Comparison of ENCODE assay signal across 1 cellular context in the genomic region with DNA sequence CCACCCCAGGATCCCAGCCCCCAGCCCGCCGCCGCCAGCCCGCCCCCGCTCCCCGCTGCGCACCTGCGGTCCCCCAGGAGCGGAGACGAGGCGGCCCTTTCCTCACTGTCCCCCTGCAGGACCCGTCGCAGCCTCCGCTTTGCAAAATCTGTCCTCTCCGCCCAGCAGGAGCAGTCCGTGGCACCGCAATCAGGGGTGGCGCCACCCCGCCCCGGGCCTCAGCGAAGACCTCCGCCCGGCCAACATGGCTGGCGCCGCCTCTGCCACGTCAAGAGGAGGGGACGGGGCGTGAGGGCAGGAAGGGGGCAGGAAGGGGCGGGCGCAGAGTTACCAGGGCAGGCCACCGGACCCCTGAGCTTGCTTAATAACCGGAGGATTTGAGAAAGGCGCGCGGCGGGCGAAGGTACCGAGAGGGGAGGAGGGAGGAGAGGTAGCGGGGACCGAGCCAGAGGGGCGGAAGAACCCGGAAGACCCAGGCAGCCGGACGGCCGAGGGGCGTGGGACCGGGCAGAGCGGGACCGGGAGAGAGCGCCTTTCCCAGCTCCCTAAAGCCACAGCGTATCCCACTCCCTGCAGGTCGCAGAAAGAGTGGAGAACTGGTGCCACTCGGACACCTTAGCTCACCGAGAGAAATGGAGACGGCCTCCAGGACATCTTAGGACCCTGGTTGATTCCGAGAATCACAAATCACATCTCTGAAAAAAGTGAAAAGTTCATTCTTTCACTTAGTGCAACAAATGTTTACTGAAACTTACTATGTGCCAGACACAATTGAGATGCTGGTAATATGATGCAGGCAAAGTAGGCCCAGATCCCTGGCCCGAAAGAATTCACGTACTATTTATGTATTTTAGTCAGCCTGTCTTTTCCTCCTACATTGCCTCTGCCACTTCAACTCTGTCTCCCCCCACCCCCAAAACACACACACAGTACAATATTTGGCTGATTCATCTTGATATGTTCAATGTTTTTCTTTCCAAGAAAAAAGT.
A peak's percentile ranks its signal among the peaks of the same experiment; 100 is the strongest.
TF ChIP-seq lines count a peak whose summit lies in the region.

Gene SEC23A (minus strand): TSS at position 267 of the 989 bp plus-strand sequence. CDS start 7,117 bp downstream, outside the sequence.

TF ChIP-seq in HepG2, 621 proteins besides CTCF, POLR2A, EP300 and RAD21 (continued from another document and continues in another):
- peak; percentile 96 to 100 for TF ChIP-seq HMGXB4 (CRISPR knock-in tag; IDR thresholded peaks at IDR 0.05; ENCODE audit: borderline replicate concordance in 1 of 2, low read depth in 1 of 2)
- TF ChIP-seq KAT8 (CRISPR knock-in tag; IDR thresholded peaks at IDR 0.05) = peak; percentile 98
- TF ChIP-seq PBX2 (CRISPR knock-in tag; IDR thresholded peaks at IDR 0.05) = peak; percentile 34; the same call in 1 of the 2 replicates
- TF ChIP-seq HNRNPK (IDR thresholded peaks at IDR 0.05; ENCODE audit: low read depth, low read length, poor library complexity, severe bottlenecking) = peak; percentile 99
- no peak for TF ChIP-seq TCF12 (IDR thresholded peaks at IDR 0.05)
- TF ChIP-seq TCF12 (CRISPR knock-in tag; IDR thresholded peaks at IDR 0.05) = peak; percentile 97
- peak; percentile 99 for TF ChIP-seq KAT7 (CRISPR knock-in tag; IDR thresholded peaks at IDR 0.05; ENCODE audit: borderline replicate concordance)
- peak; percentile 36; the same call in 1 of the 2 replicates for TF ChIP-seq FOXP1 (IDR thresholded peaks at IDR 0.05)
- peak; percentile 43; the same call in 1 of the 2 replicates for TF ChIP-seq FOXP1 (CRISPR knock-in tag; IDR thresholded peaks at IDR 0.05)
- no peak for TF ChIP-seq ZNF549 (CRISPR knock-in tag; IDR thresholded peaks at IDR 0.05)
- no peak for TF ChIP-seq PAF1 (CRISPR knock-in tag; IDR thresholded peaks at IDR 0.05)
- no peak for TF ChIP-seq ZNF530 (CRISPR knock-in tag; IDR thresholded peaks at IDR 0.05; ENCODE audit: low read depth)
- TF ChIP-seq NFIC (IDR thresholded peaks at IDR 0.05; ENCODE audit: low read length) = no peak
- peak; percentile 89 for TF ChIP-seq ZNF12 (CRISPR knock-in tag; IDR thresholded peaks at IDR 0.05)
- TF ChIP-seq MED1 (CRISPR knock-in tag; IDR thresholded peaks at IDR 0.05) = peak; percentile 96
- TF ChIP-seq, protein P1, sequence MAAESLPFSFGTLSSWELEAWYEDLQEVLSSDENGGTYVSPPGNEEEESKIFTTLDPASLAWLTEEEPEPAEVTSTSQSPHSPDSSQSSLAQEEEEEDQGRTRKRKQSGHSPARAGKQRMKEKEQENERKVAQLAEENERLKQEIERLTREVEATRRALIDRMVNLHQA (CRISPR knock-in tag; IDR thresholded peaks at IDR 0.05) = peak; percentile 95; the same call in 1 of the 2 replicates
- TF ChIP-seq HMG20B (CRISPR knock-in tag; conservative IDR thresholded peaks at IDR 0.05) = peak; percentile 95
- TF ChIP-seq, protein P2, sequence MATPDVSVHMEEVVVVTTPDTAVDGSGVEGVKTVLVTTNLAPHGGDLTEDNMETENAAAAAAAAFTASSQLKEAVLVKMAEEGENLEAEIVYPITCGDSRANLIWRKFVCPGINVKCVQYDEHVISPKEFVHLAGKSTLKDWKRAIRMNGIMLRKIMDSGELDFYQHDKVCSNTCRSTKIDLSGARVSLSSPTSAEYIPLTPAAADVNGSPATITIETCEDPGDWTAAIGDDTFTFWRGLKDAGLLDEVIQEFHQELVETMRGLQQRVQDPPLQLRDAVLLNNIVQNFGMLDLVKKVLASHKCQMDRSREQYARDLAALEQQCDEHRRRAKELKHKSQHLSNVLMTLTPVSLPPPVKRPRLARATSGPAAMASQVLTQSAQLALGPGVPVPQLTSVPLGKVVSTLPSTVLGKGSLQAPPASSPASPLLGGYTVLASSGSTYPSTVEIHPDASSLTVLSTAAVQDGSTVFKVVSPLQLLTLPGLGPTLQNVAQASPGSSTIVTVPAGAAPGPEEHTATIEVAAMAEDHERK (CRISPR knock-in tag; IDR thresholded peaks at IDR 0.05; ENCODE audit: low read depth) = peak; percentile 64
- TF ChIP-seq, protein P3, sequence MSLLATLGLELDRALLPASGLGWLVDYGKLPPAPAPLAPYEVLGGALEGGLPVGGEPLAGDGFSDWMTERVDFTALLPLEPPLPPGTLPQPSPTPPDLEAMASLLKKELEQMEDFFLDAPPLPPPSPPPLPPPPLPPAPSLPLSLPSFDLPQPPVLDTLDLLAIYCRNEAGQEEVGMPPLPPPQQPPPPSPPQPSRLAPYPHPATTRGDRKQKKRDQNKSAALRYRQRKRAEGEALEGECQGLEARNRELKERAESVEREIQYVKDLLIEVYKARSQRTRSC (CRISPR knock-in tag; IDR thresholded peaks at IDR 0.05; ENCODE audit: low read depth) = peak; percentile 98
- TF ChIP-seq ZBTB1 (CRISPR knock-in tag; IDR thresholded peaks at IDR 0.05; ENCODE audit: borderline replicate concordance) = no peak
- peak; percentile 75; the same call in 1 of the 2 replicates for TF ChIP-seq HNRNPUL1 (IDR thresholded peaks at IDR 0.05; ENCODE audit: low read depth, low read length)
- TF ChIP-seq MYC (CRISPR knock-in tag; IDR thresholded peaks at IDR 0.05; ENCODE audit: borderline replicate concordance) = peak; percentile 99
- peak; percentile 97 for TF ChIP-seq ZFY (CRISPR knock-in tag; IDR thresholded peaks at IDR 0.05)
- TF ChIP-seq ZNF879 (CRISPR knock-in tag; IDR thresholded peaks at IDR 0.05) = peak; percentile 98
- TF ChIP-seq CHD2 (IDR thresholded peaks at IDR 0.05; ENCODE audit: low read depth, low read length) = peak; percentile 54; the same call in 1 of the 2 replicates
- no peak for TF ChIP-seq ZNF17 (CRISPR knock-in tag; IDR thresholded peaks at IDR 0.05)
- TF ChIP-seq ZNF660 (CRISPR knock-in tag; IDR thresholded peaks at IDR 0.05; ENCODE audit: borderline replicate concordance, low read depth) = peak; percentile 81; the same call in 1 of the 2 replicates
- peak; percentile 99 for TF ChIP-seq KMT2A (CRISPR knock-in tag; IDR thresholded peaks at IDR 0.05)
- peak; percentile 88; the same call in 1 of the 2 replicates for TF ChIP-seq PRMT3 (CRISPR knock-in tag; IDR thresholded peaks at IDR 0.05; ENCODE audit: borderline replicate concordance, low read depth)
- TF ChIP-seq, protein P4, sequence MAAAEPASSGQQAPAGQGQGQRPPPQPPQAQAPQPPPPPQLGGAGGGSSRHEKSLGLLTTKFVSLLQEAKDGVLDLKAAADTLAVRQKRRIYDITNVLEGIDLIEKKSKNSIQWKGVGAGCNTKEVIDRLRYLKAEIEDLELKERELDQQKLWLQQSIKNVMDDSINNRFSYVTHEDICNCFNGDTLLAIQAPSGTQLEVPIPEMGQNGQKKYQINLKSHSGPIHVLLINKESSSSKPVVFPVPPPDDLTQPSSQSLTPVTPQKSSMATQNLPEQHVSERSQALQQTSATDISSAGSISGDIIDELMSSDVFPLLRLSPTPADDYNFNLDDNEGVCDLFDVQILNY (CRISPR knock-in tag; conservative IDR thresholded peaks at IDR 0.05) = peak; percentile 81
- peak; percentile 90 for TF ChIP-seq SRY (CRISPR knock-in tag; IDR thresholded peaks at IDR 0.05)
- peak; percentile 94; the same call in 1 of the 2 replicates for TF ChIP-seq MIXL1 (CRISPR knock-in tag; IDR thresholded peaks at IDR 0.05)
- peak; percentile 98; the same call in 1 of the 2 replicates for TF ChIP-seq ZNF780A (CRISPR knock-in tag; IDR thresholded peaks at IDR 0.05)
- TF ChIP-seq, protein P5, sequence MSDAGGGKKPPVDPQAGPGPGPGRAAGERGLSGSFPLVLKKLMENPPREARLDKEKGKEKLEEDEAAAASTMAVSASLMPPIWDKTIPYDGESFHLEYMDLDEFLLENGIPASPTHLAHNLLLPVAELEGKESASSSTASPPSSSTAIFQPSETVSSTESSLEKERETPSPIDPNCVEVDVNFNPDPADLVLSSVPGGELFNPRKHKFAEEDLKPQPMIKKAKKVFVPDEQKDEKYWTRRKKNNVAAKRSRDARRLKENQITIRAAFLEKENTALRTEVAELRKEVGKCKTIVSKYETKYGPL (CRISPR knock-in tag; IDR thresholded peaks at IDR 0.05) = peak; percentile 73
- TF ChIP-seq BRF2 (CRISPR knock-in tag; IDR thresholded peaks at IDR 0.05) = peak; percentile 99
- TF ChIP-seq TEAD3 (CRISPR knock-in tag; optimal IDR thresholded peaks at IDR 0.05; ENCODE audit: borderline replicate concordance) = peak; percentile 95
- peak; percentile 98; the same call in 1 of the 2 replicates for TF ChIP-seq ZNF724P (CRISPR knock-in tag; IDR thresholded peaks at IDR 0.05; ENCODE audit: borderline replicate concordance)
- TF ChIP-seq IKZF1 (IDR thresholded peaks at IDR 0.05) = no peak
- peak; percentile 90; the same call in 1 of the 2 replicates for TF ChIP-seq NCOA5 (CRISPR knock-in tag; IDR thresholded peaks at IDR 0.05)
- TF ChIP-seq, protein P6, sequence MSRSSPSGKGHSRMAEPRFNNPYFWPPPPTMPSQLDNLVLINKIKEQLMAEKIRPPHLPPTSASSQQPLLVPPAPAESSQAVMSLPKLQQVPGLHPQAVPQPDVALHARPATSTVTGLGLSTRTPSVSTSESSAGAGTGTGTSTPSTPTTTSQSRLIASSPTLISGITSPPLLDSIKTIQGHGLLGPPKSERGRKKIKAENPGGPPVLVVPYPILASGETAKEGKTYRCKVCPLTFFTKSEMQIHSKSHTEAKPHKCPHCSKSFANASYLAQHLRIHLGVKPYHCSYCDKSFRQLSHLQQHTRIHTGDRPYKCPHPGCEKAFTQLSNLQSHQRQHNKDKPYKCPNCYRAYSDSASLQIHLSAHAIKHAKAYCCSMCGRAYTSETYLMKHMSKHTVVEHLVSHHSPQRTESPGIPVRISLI (CRISPR knock-in tag; IDR thresholded peaks at IDR 0.05; ENCODE audit: borderline replicate concordance) = peak; percentile 83; the same call in 1 of the 2 replicates
- 0 out of 2 replicates have a peak, but pooled peaks have one; percentile 61 for TF ChIP-seq HNF4G (IDR thresholded peaks at IDR 0.05; ENCODE audit: borderline replicate concordance, low read depth, low read length)
- peak; percentile 97 for TF ChIP-seq HNF4G (CRISPR knock-in tag; IDR thresholded peaks at IDR 0.05; ENCODE audit: borderline replicate concordance, low read depth)
- TF ChIP-seq ZNF230 (CRISPR knock-in tag; IDR thresholded peaks at IDR 0.05) = peak; percentile 98
- peak; percentile 73; the same call in 1 of the 2 replicates for TF ChIP-seq ATF1 (CRISPR knock-in tag; IDR thresholded peaks at IDR 0.05)
- TF ChIP-seq ATRX (CRISPR knock-in tag; IDR thresholded peaks at IDR 0.05; ENCODE audit: borderline replicate concordance) = peak; percentile 88; the same call in 1 of the 2 replicates
- TF ChIP-seq, protein P7, sequence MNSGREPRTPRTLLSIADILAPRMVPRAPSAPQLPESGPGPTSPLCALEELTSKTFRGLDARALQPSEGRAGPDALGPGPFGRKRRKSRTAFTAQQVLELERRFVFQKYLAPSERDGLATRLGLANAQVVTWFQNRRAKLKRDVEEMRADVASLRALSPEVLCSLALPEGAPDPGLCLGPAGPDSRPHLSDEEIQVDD (CRISPR knock-in tag; IDR thresholded peaks at IDR 0.05; ENCODE audit: borderline replicate concordance) = peak; percentile 88
- peak; percentile 62; the same call in 1 of the 2 replicates for TF ChIP-seq ZNF562 (CRISPR knock-in tag; IDR thresholded peaks at IDR 0.05; ENCODE audit: borderline replicate concordance)
- peak; percentile 73 for TF ChIP-seq MXI1 (IDR thresholded peaks at IDR 0.05; ENCODE audit: borderline replicate concordance, low read depth, low read length)
- TF ChIP-seq CSRNP2 (CRISPR knock-in tag; conservative IDR thresholded peaks at IDR 0.05; ENCODE audit: low read depth) = 0 out of 2 replicates have a peak, but pooled peaks have one; percentile 94
- peak; percentile 90 for TF ChIP-seq ZZZ3 (CRISPR knock-in tag; IDR thresholded peaks at IDR 0.05; ENCODE audit: borderline replicate concordance)
- TF ChIP-seq PCBP2 (optimal IDR thresholded peaks at IDR 0.05; ENCODE audit: low read depth, low read length, poor library complexity, severe bottlenecking) = no peak
- TF ChIP-seq DMAP1 (CRISPR knock-in tag; IDR thresholded peaks at IDR 0.05) = peak; percentile 100
